In the genomic region with DNA sequence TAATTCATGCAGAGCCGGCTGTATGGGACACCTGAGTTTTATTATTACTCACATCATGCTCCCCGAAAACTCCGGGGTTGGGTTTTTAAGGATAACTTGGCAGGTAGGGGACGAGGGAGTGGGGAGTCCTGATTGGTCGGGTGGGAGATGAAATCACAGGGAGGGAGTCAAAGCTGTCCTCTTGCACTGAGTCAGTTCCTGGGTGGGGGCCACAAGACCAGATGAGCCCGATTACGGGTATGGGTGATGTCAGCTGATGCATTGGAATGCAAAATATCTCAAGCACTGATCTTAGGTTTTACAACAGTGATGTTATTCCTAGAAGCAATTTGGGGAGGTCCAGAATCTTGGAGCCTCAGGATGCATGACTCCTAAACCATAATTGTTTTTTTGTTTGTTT, we compare ENCODE assay signal across 18 cellular contexts. TPM values are rescaled to one million over a fixed set of nuclear protein-coding genes. Genes with fewer than 3 reads are reported as not detected.
DNase-seq lines count a peak whose midpoint lies in the region; ATAC-seq, FAIRE-seq and TF ChIP-seq lines count a peak whose summit lies in the region.
"Had no signal": no experiment of that assay in that cellular context is flagged by ENCODE, and none has a peak within 500 bp of the region (broad histone marks: within the 10 kb centered on the region; RNA-seq: fewer than 3 reads in every experiment).

No MANE protein-coding gene starts in this region.

- intact Hi-C loops in left cardiac atrium (cut with DNase I) = no loop called here

- no peaks in the 10 kb centered on the region for H3K79me2 ChIP-seq in astrocyte (ENCODE audit: insufficient read depth, low read length)

- H2AFZ ChIP-seq in astrocyte (ENCODE audit: low read depth, low read length) = no peak overlapping the region

- no peak for TF ChIP-seq CTCF in right atrium auricular region (IDR thresholded peaks at IDR 0.05)
- no peak for TF ChIP-seq CTCF in astrocyte (IDR thresholded peaks at IDR 0.05; ENCODE audit: insufficient read depth, low read depth, low read length)
- no peak for TF ChIP-seq CTCF in foreskin fibroblast (IDR thresholded peaks at IDR 0.05; ENCODE audit: low read depth, low read length)

- no peaks in the 10 kb centered on the region for H3K9me3 ChIP-seq in right atrium auricular region
- H3K9me3 ChIP-seq in astrocyte (ENCODE audit: insufficient read depth, low read depth, low read length) = no peaks in the 10 kb centered on the region

- H3K4me1 ChIP-seq in right atrium auricular region = peaks cover 0 to 4% of the 10 kb centered on the region in 2 donors
- no peaks in the 10 kb centered on the region for H3K4me1 ChIP-seq in astrocyte (ENCODE audit: insufficient read depth, low read length)

- H3K36me3 ChIP-seq in right atrium auricular region (no peaks in the 10 kb centered on the region), astrocyte (ENCODE audit: insufficient read depth, low read length) (no peaks in the 10 kb centered on the region)

- H3K27ac ChIP-seq in right atrium auricular region = no peak overlapping the region
- no peak overlapping the region for H3K27ac ChIP-seq in astrocyte (ENCODE audit: low read depth, low read length)

- no peaks in the 10 kb centered on the region for H3K9me3 Mint-ChIP-seq in astrocyte (ENCODE audit: unreplicated experiment)
- H3K9me3 Mint-ChIP-seq: activated CD4-positive, alpha-beta memory T cell treated with anti-CD3 and anti-CD28 coated beads, Interleukin-2, amount 10 ng/mL, durations not matched to agents 7 days and 5 days; activated naive CD8-positive, alpha-beta T cell treated with anti-CD3 and anti-CD28 coated beads, Interleukin-2, amount 50 U/mL, for 24 hours; CD4-positive, alpha-beta T cell had no signal

- no peak overlapping the region for H3K9ac ChIP-seq in astrocyte (ENCODE audit: low read length)

- no peaks in the 10 kb centered on the region for H3K36me3 Mint-ChIP-seq in astrocyte (ENCODE audit: low read depth, unreplicated experiment)

- DNase-seq in right atrium auricular region (ENCODE audit: low spot score) (peak; percentile 28), left cardiac atrium (no peak), astrocyte (ENCODE audit: low read depth) (peak; percentile 64), foreskin fibroblast (peak; percentile 28 to 57), NCI-H1092 treated with DMSO at 0.1 percent for 48 hours (lab: John Stamatoyannopoulos, UW) (no peak), NOMO-1 treated with DMSO at 0.1 percent for 48 hours (lab: John Stamatoyannopoulos, UW; ENCODE audit: unreplicated experiment) (no peak)
- DNase-seq: activated CD4-positive, alpha-beta memory T cell treated with anti-CD3 and anti-CD28 coated beads, Interleukin-2, amount 10 ng/mL, durations not matched to agents 7 days and 5 days; activated naive CD8-positive, alpha-beta T cell treated with anti-CD3 and anti-CD28 coated beads, Interleukin-2, amount 50 U/mL, for 24 hours; CD4-positive, alpha-beta T cell; hypothalamus; Karpas-422; nucleus accumbens; stimulated activated CD4-positive, alpha-beta T cell treated with anti-CD3 and anti-CD28 coated beads, Interleukin-4, amount 100 ng/mL, for 4 hours had no signal

- no peak overlapping the region for H3K4me2 ChIP-seq in astrocyte (ENCODE audit: low read length)

- H3K4me3 ChIP-seq in right atrium auricular region (no peak overlapping the region), astrocyte (ENCODE audit: insufficient read depth, low read depth, low read length) (no peak overlapping the region), foreskin fibroblast (ENCODE audit: low read depth in 1 of 2, low read length in 2 of 2) (no peak overlapping the region)

- H3K27me3 Mint-ChIP-seq in astrocyte (ENCODE audit: low read depth, unreplicated experiment) = peaks cover 6% of the 10 kb centered on the region
- H3K27me3 Mint-ChIP-seq: activated naive CD8-positive, alpha-beta T cell treated with anti-CD3 and anti-CD28 coated beads, Interleukin-2, amount 50 U/mL, for 24 hours; CD4-positive, alpha-beta T cell had no signal

- no peak for ATAC-seq in left cardiac atrium
- ATAC-seq in GM19455 (IDR thresholded peaks at IDR 0.05; ENCODE audit: unreplicated experiment) = no peak
- ATAC-seq in GM21447 (IDR thresholded peaks at IDR 0.05; ENCODE audit: unreplicated experiment) = no peak
- ATAC-seq: activated naive CD8-positive, alpha-beta T cell treated with anti-CD3 and anti-CD28 coated beads, Interleukin-2, amount 50 U/mL, for 24 hours had no signal

- no peak overlapping the region for H3K4me3 Mint-ChIP-seq in astrocyte (ENCODE audit: unreplicated experiment)
- H3K4me3 Mint-ChIP-seq: activated CD4-positive, alpha-beta memory T cell treated with anti-CD3 and anti-CD28 coated beads, Interleukin-2, amount 10 ng/mL, durations not matched to agents 7 days and 5 days; activated naive CD8-positive, alpha-beta T cell treated with anti-CD3 and anti-CD28 coated beads, Interleukin-2, amount 50 U/mL, for 24 hours; CD4-positive, alpha-beta T cell had no signal

- peaks cover 12% of the 10 kb centered on the region for H3K4me1 Mint-ChIP-seq in astrocyte (ENCODE audit: low read depth, unreplicated experiment)

- H3K27me3 ChIP-seq in right atrium auricular region (no peaks in the 10 kb centered on the region), astrocyte (ENCODE audit: insufficient read depth, low read length) (peaks cover 7% of the 10 kb centered on the region)

- FAIRE-seq in astrocyte (lab: Jason Lieb, UNC) = no peak
- FAIRE-seq: A204.1, endothelial cell of umbilical vein, GM12891 had no signal

- H4K20me1 ChIP-seq in astrocyte (ENCODE audit: insufficient read depth, low read length) = no peaks in the 10 kb centered on the region

- no peak overlapping the region for H3K27ac Mint-ChIP-seq in astrocyte (ENCODE audit: unreplicated experiment)
- H3K27ac Mint-ChIP-seq: activated CD4-positive, alpha-beta memory T cell treated with anti-CD3 and anti-CD28 coated beads, Interleukin-2, amount 10 ng/mL, durations not matched to agents 7 days and 5 days; activated naive CD8-positive, alpha-beta T cell treated with anti-CD3 and anti-CD28 coated beads, Interleukin-2, amount 50 U/mL, for 24 hours; CD4-positive, alpha-beta T cell had no signal

RNA-seq across cellular contexts. Expression of gene COG3, which starts 18.6 kb away (rescaled TPM):
- 10 to 100 TPM; 15.7 to 20.3 TPM for total RNA-seq in right atrium auricular region
- 10 to 100 TPM; 11.7 to 18.6 TPM for total RNA-seq in left cardiac atrium
- total RNA-seq in astrocyte = 23.9 and 24.9 TPM in 2 replicates

RNA-seq across cellular contexts. Expression of gene SLC25A30, which starts 28.0 kb away (rescaled TPM):
- total RNA-seq in right atrium auricular region (10 to 100 TPM; 32.6 to 38.4 TPM), left cardiac atrium (10 to 100 TPM; 57.9 to 73.8 TPM), astrocyte (14.3 and 15.9 TPM in 2 replicates)

Comparison
In these comparisons a context has a peak if more than half of its experiments do, and no peak if none do; other contexts are left out.
1. DNase-seq: peak in right atrium auricular region (single experiment), astrocyte (single experiment) and foreskin fibroblast (2 of 2); none in left cardiac atrium (single experiment), NCI-H1092 treated with DMSO at 0.1 percent for 48 hours (single experiment) and NOMO-1 treated with DMSO at 0.1 percent for 48 hours (single experiment).